In the genomic region with DNA sequence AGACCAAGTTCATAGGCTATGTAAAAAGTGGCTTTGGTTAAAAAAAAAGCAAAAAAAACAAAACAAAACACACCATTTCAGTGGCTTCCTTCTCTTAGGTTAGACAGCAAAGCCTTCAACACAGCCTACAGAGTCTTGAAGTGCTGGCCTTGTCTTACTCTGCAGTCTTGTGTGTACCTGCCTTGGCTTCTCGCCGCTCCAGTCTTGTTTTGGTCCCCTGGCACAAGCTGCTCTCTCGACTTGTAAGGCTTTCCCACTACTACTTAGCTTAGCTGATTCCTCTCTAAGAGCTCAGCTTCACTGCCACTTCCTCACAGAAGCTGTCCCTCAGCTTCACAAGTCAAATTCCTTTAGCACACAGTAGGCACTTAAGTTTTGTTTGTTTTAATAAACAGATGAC, we compare ENCODE assay signal across 3 cellular contexts.
TF ChIP-seq lines count a peak whose summit lies in the region.

No MANE protein-coding gene starts in this region.

TF ChIP-seq in A549, 52 proteins besides CTCF, POLR2A, EP300 and RAD21:
- TF ChIP-seq FOSB (CRISPR knock-in tag; IDR thresholded peaks at IDR 0.05) (no peak), POLR2AphosphoS2 (conservative IDR thresholded peaks at IDR 0.05; ENCODE audit: low read length) (0 out of 2 replicates have a peak, but pooled peaks have one; percentile 70)

TF ChIP-seq in IMR-90, 13 proteins besides CTCF, POLR2A, EP300 and RAD21:
- no peak for TF ChIP-seq CEBPB (IDR thresholded peaks at IDR 0.05; ENCODE audit: low read depth, low read length)
- no peak for TF ChIP-seq MXI1 (IDR thresholded peaks at IDR 0.05; ENCODE audit: borderline replicate concordance, low read depth, low read length)
- TF ChIP-seq FOS (IDR thresholded peaks at IDR 0.05; ENCODE audit: low read depth, low read length), result no peak

TF ChIP-seq in WTC11, 78 proteins besides CTCF, POLR2A, EP300 and RAD21:
- no peak for TF ChIP-seq ARID4B (CRISPR knock-in tag; IDR thresholded peaks at IDR 0.05; ENCODE audit: borderline replicate concordance)
- TF ChIP-seq HMGA2 (CRISPR knock-in tag; IDR thresholded peaks at IDR 0.05), result no peak
- TF ChIP-seq RELA (CRISPR knock-in tag; IDR thresholded peaks at IDR 0.05; ENCODE audit: borderline replicate concordance), result no peak
- no peak for TF ChIP-seq ATF6 (CRISPR knock-in tag; IDR thresholded peaks at IDR 0.05)
- TF ChIP-seq ZBTB43 (CRISPR knock-in tag; IDR thresholded peaks at IDR 0.05), result no peak
- TF ChIP-seq ZNF121 (CRISPR knock-in tag; IDR thresholded peaks at IDR 0.05), result no peak
- TF ChIP-seq SOX15 (CRISPR knock-in tag; IDR thresholded peaks at IDR 0.05), result no peak
- TF ChIP-seq FOXK1 (CRISPR knock-in tag; IDR thresholded peaks at IDR 0.05), result no peak
- TF ChIP-seq TEAD1 (CRISPR knock-in tag; IDR thresholded peaks at IDR 0.05), result no peak
- TF ChIP-seq, protein P1, sequence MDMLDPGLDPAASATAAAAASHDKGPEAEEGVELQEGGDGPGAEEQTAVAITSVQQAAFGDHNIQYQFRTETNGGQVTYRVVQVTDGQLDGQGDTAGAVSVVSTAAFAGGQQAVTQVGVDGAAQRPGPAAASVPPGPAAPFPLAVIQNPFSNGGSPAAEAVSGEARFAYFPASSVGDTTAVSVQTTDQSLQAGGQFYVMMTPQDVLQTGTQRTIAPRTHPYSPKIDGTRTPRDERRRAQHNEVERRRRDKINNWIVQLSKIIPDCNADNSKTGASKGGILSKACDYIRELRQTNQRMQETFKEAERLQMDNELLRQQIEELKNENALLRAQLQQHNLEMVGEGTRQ (CRISPR knock-in tag; IDR thresholded peaks at IDR 0.05), result no peak
- TF ChIP-seq OVOL2 (CRISPR knock-in tag; IDR thresholded peaks at IDR 0.05; ENCODE audit: borderline replicate concordance), result no peak
- no peak for TF ChIP-seq ESRRA (CRISPR knock-in tag; IDR thresholded peaks at IDR 0.05; ENCODE audit: borderline replicate concordance)
- no peak for TF ChIP-seq CREB1 (CRISPR knock-in tag; IDR thresholded peaks at IDR 0.05)
- no peak for TF ChIP-seq ELF4 (CRISPR knock-in tag; IDR thresholded peaks at IDR 0.05; ENCODE audit: low read depth)
- no peak for TF ChIP-seq ATF1 (CRISPR knock-in tag; IDR thresholded peaks at IDR 0.05)
- TF ChIP-seq CBFB (CRISPR knock-in tag; IDR thresholded peaks at IDR 0.05; ENCODE audit: low read depth), result no peak
- TF ChIP-seq ATF3 (CRISPR knock-in tag; conservative IDR thresholded peaks at IDR 0.05), result no peak
- no peak for TF ChIP-seq ZNF416 (CRISPR knock-in tag; IDR thresholded peaks at IDR 0.05)
- TF ChIP-seq SP1 (CRISPR knock-in tag; conservative IDR thresholded peaks at IDR 0.05), result no peak
